Comparison of ENCODE assay signal across 1 cellular context in the genomic region with DNA sequence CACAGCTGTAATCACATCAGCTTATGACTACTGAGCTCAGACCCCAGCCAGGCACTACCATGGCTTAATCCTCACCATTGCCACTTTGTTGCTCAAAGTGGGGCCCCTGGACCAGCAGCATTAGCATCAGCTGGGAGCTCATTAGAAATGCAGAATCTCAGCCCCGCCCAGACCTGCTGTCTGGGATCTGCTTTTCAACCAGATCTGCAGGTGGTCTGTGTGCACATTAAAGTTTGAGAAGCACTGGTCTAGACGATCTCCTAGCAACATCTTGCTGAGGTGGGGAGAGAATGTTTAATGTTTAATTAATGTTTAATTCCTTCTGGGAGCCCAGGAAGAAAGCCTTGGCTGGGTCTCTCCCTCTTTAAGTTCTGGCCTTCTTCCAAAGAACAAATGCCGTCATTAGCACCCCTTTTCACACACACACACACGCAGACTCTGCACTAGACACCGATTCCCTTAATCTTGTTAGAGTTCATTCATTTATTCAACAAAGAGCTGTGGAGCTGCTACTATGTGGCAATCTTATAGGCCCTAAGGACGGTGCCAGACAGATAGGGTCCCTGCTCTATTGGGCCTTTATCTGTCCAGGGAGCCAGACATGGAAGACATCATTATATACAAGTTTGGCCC.
TF ChIP-seq lines count a peak whose summit lies in the region.

No MANE protein-coding gene starts in this region.

TF ChIP-seq in HEK293T, 16 proteins besides CTCF, POLR2A, EP300 and RAD21 (continued from another document):
- TF ChIP-seq, protein P1, sequence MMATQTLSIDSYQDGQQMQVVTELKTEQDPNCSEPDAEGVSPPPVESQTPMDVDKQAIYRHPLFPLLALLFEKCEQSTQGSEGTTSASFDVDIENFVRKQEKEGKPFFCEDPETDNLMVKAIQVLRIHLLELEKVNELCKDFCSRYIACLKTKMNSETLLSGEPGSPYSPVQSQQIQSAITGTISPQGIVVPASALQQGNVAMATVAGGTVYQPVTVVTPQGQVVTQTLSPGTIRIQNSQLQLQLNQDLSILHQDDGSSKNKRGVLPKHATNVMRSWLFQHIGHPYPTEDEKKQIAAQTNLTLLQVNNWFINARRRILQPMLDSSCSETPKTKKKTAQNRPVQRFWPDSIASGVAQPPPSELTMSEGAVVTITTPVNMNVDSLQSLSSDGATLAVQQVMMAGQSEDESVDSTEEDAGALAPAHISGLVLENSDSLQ (IDR thresholded peaks at IDR 0.05) = no peak
